In the genomic region with DNA sequence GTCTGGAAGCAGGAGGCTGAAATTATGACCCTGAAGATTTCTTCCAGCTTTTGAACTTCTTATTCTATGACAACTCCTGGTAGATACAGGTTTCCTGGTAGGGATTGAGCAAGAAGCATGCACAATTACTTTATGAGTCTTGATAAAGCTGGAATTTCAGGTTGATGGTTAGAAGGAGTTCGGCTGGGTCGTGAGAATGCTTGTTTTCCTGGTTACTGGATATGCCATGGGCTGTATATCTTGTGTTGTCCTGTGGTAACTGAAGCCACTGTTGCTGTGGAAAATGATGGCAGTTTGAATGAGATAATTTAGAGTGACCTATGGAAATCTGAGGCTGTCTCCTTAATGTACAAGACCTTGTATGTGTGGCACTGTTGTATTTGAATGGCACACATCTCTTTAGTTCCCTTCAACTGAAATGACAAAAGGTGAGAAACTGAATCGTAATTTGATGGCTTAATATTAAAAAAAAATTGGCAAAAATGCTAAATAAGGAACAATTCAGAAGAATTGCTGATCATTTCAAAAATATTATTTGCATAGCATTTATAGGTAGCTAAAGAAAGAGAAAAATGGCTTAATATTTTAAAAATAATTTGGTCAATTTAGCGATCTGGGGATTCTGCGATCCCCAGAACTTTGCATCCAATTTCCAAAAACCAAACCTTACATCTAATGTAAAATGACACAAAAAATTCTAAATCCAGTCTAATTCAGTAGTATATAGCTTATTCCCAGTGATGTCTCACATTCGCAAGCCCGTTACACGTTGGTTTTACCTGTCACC, we compare ENCODE assay signal across 1 cellular context.
TF ChIP-seq lines count a peak whose summit lies in the region.

No MANE protein-coding gene starts in this region.

TF ChIP-seq in WTC11, 78 proteins besides CTCF, POLR2A, EP300 and RAD21 (continued from another document):
- TF ChIP-seq STAT6 (CRISPR knock-in tag; conservative IDR thresholded peaks at IDR 0.05; ENCODE audit: low read depth) (no peak), OVOL2 (CRISPR knock-in tag; IDR thresholded peaks at IDR 0.05; ENCODE audit: borderline replicate concordance) (no peak), E2F1 (CRISPR knock-in tag; IDR thresholded peaks at IDR 0.05) (no peak), EMX1 (CRISPR knock-in tag; IDR thresholded peaks at IDR 0.05) (no peak), ZNF219 (CRISPR knock-in tag; IDR thresholded peaks at IDR 0.05; ENCODE audit: borderline replicate concordance) (no peak), RELA (CRISPR knock-in tag; IDR thresholded peaks at IDR 0.05; ENCODE audit: borderline replicate concordance) (no peak), NFATC4 (CRISPR knock-in tag; IDR thresholded peaks at IDR 0.05) (no peak), ZNF423 (CRISPR knock-in tag; IDR thresholded peaks at IDR 0.05) (no peak), TEAD4 (CRISPR knock-in tag; IDR thresholded peaks at IDR 0.05) (no peak), GABPB1 (CRISPR knock-in tag; IDR thresholded peaks at IDR 0.05) (no peak)
- TF ChIP-seq, protein P1, sequence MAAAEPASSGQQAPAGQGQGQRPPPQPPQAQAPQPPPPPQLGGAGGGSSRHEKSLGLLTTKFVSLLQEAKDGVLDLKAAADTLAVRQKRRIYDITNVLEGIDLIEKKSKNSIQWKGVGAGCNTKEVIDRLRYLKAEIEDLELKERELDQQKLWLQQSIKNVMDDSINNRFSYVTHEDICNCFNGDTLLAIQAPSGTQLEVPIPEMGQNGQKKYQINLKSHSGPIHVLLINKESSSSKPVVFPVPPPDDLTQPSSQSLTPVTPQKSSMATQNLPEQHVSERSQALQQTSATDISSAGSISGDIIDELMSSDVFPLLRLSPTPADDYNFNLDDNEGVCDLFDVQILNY (CRISPR knock-in tag; IDR thresholded peaks at IDR 0.05) = no peak
